ENCODE assay signal across 8 cellular contexts in genomic region chr2:47310801-47311560, GRCh38. TPM values are rescaled to one million over a fixed set of nuclear protein-coding genes. Genes with fewer than 3 reads are reported as not detected.
A peak's percentile ranks its signal among the peaks of the same experiment; 100 is the strongest.
DNase-seq lines count a peak whose midpoint lies in the region; ATAC-seq, FAIRE-seq and TF ChIP-seq lines count a peak whose summit lies in the region.

No MANE protein-coding gene starts in this region.

- peak overlapping the region; percentile 45 for H3K4ac ChIP-seq in IMR-90 (ENCODE audit: low read depth, low read length)

- H2AK5ac ChIP-seq in IMR-90 (ENCODE audit: low read depth, low read length), result peak overlapping the region; percentile 90

- peak overlapping the region; percentile 50; the same call in 1 of the 2 replicates for H4K91ac ChIP-seq in IMR-90 (ENCODE audit: insufficient read depth, low read depth, low read length)

- H3K56ac ChIP-seq in IMR-90 (ENCODE audit: extremely low read depth, insufficient read depth, low read length), result no peak overlapping the region

- no peak for DNase-seq in IMR-90
- peak; percentile 75 to 96 (median 88) for DNase-seq in head of caudate nucleus
- peak; percentile 72 for DNase-seq in small intestine
- DNase-seq in NOMO-1 (lab: John Stamatoyannopoulos, UW; ENCODE audit: unreplicated experiment in 2 of 2), result no peak
- DNase-seq in prostate gland (ENCODE audit: low spot score), result no peak
- no peak for DNase-seq in NCI-H446 (lab: John Stamatoyannopoulos, UW)

- in situ Hi-C loops in IMR-90 (cut with MboI; ENCODE audit: low sequenced_read_pairs), result no loop called here

- no peak for TF ChIP-seq RAD21 in IMR-90 (IDR thresholded peaks at IDR 0.05; ENCODE audit: low read length)

- peak overlapping the region; percentile 71; the same call in 1 of the 2 replicates for H3K18ac ChIP-seq in IMR-90 (ENCODE audit: low read depth, low read length)

- H3K27me3 ChIP-seq in BLaER1 treated with 17β-estradiol and CSF1 and Interleukin-3, amounts not matched to agents 10 nM and 100 nM, result no peaks in the 10 kb centered on the region
- H3K27me3 ChIP-seq in IMR-90 (ENCODE audit: control insufficient read depth, insufficient read depth, low read length) (no peaks in the 10 kb centered on the region), small intestine (ENCODE audit: control insufficient read depth in 2 of 2, insufficient read depth in 2 of 2, low read length in 2 of 2) (no peaks in the 10 kb centered on the region), prostate gland (replicated peaks; ENCODE audit: insufficient read depth) (no peaks in the 10 kb centered on the region)

- peak; percentile 9 for ATAC-seq in GM21515 (IDR thresholded peaks at IDR 0.05; ENCODE audit: unreplicated experiment)
- ATAC-seq in IMR-90 (ENCODE audit: low read depth), result no peak; the same call in 1 of the 2 replicates

- no CpG with 5 or more reads among the region's 13 CpGs for WGBS in IMR-90 (ENCODE audit: extremely low coverage in 2 of 2, insufficient read length in 1 of 2), 2 experiments
- WGBS in small intestine, 3 donors, result 24 to 46% (median 32%) methylated on average over 13 of the region's 13 CpGs
- WGBS in prostate gland, result 48% methylated on average over 12 of the region's 13 CpGs

- peak overlapping the region; percentile 34 to 92 (median 85); a peak in 21 of 22 replicates for H3K27ac ChIP-seq in BLaER1 treated with 17β-estradiol and CSF1 and Interleukin-3, amounts not matched to agents 10 nM and 100 nM
- H3K27ac ChIP-seq in IMR-90 (ENCODE audit: insufficient read depth, low read length), result no peak overlapping the region
- H3K27ac ChIP-seq in small intestine (ENCODE audit: low read depth in 1 of 2, low read length in 1 of 2), result peak overlapping the region; percentile 90 to 92
- no peak overlapping the region for H3K27ac ChIP-seq in prostate gland

- peak overlapping the region in 8 of 10 experiments; percentile 0 to 55 (median 26); a peak in 13 of 20 replicates for H3K4me3 ChIP-seq in BLaER1 treated with 17β-estradiol and CSF1 and Interleukin-3, amounts not matched to agents 10 nM and 100 nM
- H3K4me3 ChIP-seq in IMR-90 (ENCODE audit: insufficient read depth, low read depth, low read length) (no peak overlapping the region), small intestine (ENCODE audit: low read depth in 1 of 2, low read length in 2 of 2) (no peak overlapping the region), prostate gland (no peak overlapping the region)

- H2AK9ac ChIP-seq in IMR-90 (replicated peaks; ENCODE audit: low read depth, low read length, poor library complexity), result no peak overlapping the region

- FAIRE-seq in small intestine (lab: Jason Lieb, UNC), result no peak

- TF ChIP-seq CTCF in IMR-90 (conservative IDR thresholded peaks at IDR 0.05; ENCODE audit: low read depth, low read length) (no peak), prostate gland (IDR thresholded peaks at IDR 0.05) (no peak)

- dilution Hi-C loops in IMR-90 (cut with HindIII; ENCODE audit: low sequenced_read_pairs, unreplicated experiment), result no loop called here

- peak overlapping the region; percentile 31; the same call in 1 of the 2 replicates for H2BK20ac ChIP-seq in IMR-90 (ENCODE audit: low read depth, low read length)

- peaks cover 33 to 80% (median 53%) of the 10 kb centered on the region in 10 experiments for H3K4me1 ChIP-seq in BLaER1 treated with 17β-estradiol and CSF1 and Interleukin-3, amounts not matched to agents 10 nM and 100 nM
- H3K4me1 ChIP-seq in IMR-90 (ENCODE audit: control insufficient read depth, insufficient read depth, low read length), result peaks cover 17% of the 10 kb centered on the region
- peaks cover 5 to 18% of the 10 kb centered on the region in 2 donors for H3K4me1 ChIP-seq in small intestine (ENCODE audit: control insufficient read depth in 2 of 2, insufficient read depth in 1 of 2, low read depth in 1 of 2, low read length in 1 of 2)
- H3K4me1 ChIP-seq in prostate gland (replicated peaks), result no peaks in the 10 kb centered on the region

- H2BK5ac ChIP-seq in IMR-90 (ENCODE audit: low read depth, low read length, poor library complexity, severe bottlenecking), result no peak overlapping the region

- H3K9me1 ChIP-seq in IMR-90 (ENCODE audit: insufficient read depth, low read length), result peaks cover 10% of the 10 kb centered on the region; the same call in 1 of the 2 replicates

- no TSS peak for BruUV-seq in IMR-90 (replicated peaks; lab: Mats Ljungman, UMichigan)

- H3K36me3 ChIP-seq in BLaER1 treated with 17β-estradiol and CSF1 and Interleukin-3, amounts not matched to agents 10 nM and 100 nM, result no peaks in the 10 kb centered on the region
- H3K36me3 ChIP-seq in IMR-90 (ENCODE audit: control insufficient read depth, insufficient read depth, low read length), result no peaks in the 10 kb centered on the region
- no peaks in the 10 kb centered on the region for H3K36me3 ChIP-seq in small intestine (ENCODE audit: control insufficient read depth in 2 of 2, insufficient read depth in 2 of 2, low read length in 2 of 2)
- no peaks in the 10 kb centered on the region for H3K36me3 ChIP-seq in prostate gland

- no peak overlapping the region for H3K14ac ChIP-seq in IMR-90 (replicated peaks; ENCODE audit: low read depth, low read length)

- POLR2A ChIA-PET in IMR-90 (lab: Charles Lee; ENCODE audit: unreplicated experiment), result no interaction called here

- intact Hi-C loops in IMR-90 (cut with micrococcal nuclease), result no loop called here
- intact Hi-C loops in head of caudate nucleus (cut with DNase I), result loop anchor here (5.0 kb wide), 1 partner anchor 39 kb away; no protein-coding TSS in a partner anchor
- intact Hi-C loops in prostate gland (cut with DNase I), result no loop called here

- H4K5ac ChIP-seq in IMR-90 (ENCODE audit: low read depth, low read length), result no peak overlapping the region

- H4K8ac ChIP-seq in IMR-90 (ENCODE audit: low read depth in 2 of 2, low read length in 2 of 2), result no peak overlapping the region

- H3K23ac ChIP-seq in IMR-90 (ENCODE audit: low read depth, low read length), result no peak overlapping the region; the same call in 1 of the 2 replicates

- H2BK15ac ChIP-seq in IMR-90 (ENCODE audit: low read depth, low read length), result peak overlapping the region; percentile 48; the same call in 2 of the 3 replicates

- H3K4me2 ChIP-seq in BLaER1 treated with 17β-estradiol and CSF1 and Interleukin-3, amounts not matched to agents 10 nM and 100 nM, result peak overlapping the region; percentile 80 to 94 (median 88)
- H3K4me2 ChIP-seq in IMR-90 (ENCODE audit: low read depth, low read length), result no peak overlapping the region

- H3K9ac ChIP-seq in BLaER1 treated with 17β-estradiol and CSF1 and Interleukin-3, amounts not matched to agents 10 nM and 100 nM, result peak overlapping the region in 10 of 11 experiments; percentile 40 to 78 (median 72); a peak in 20 of 22 replicates
- no peak overlapping the region for H3K9ac ChIP-seq in IMR-90 (ENCODE audit: low read depth, low read length)

- peaks cover 0 to 3% of the 10 kb centered on the region in 2 experiments; a peak in 1 of 4 replicates for H3K79me1 ChIP-seq in IMR-90 (ENCODE audit: low read depth in 1 of 2, low read length in 2 of 2)

- H3K9me3 ChIP-seq in BLaER1 treated with 17β-estradiol and CSF1 and Interleukin-3, amounts not matched to agents 10 nM and 100 nM (replicated peaks in 1 of 11), result peaks cover 7 to 15% (median 12%) of the 10 kb centered on the region in 11 experiments; a peak in 18 of 22 replicates
- no peaks in the 10 kb centered on the region for H3K9me3 ChIP-seq in IMR-90 (ENCODE audit: control insufficient read depth, insufficient read depth, low read length)
- H3K9me3 ChIP-seq in small intestine (ENCODE audit: control insufficient read depth, low read depth), result no peaks in the 10 kb centered on the region
- H3K9me3 ChIP-seq in prostate gland, result no peaks in the 10 kb centered on the region

- peak overlapping the region; percentile 64 for H2AFZ ChIP-seq in IMR-90 (replicated peaks; ENCODE audit: low read length, poor library complexity)

- CTCF ChIA-PET in IMR-90 (lab: Yijun Ruan, JAX), result no interaction called here

- TF ChIP-seq POLR2A in IMR-90 (IDR thresholded peaks at IDR 0.05; ENCODE audit: low read depth, low read length) (no peak), prostate gland (IDR thresholded peaks at IDR 0.05) (no peak)

- H2BK120ac ChIP-seq in IMR-90 (ENCODE audit: low read depth, low read length), result peak overlapping the region; percentile 53; the same call in 1 of the 2 replicates

- H4K20me1 ChIP-seq in BLaER1 treated with 17β-estradiol and CSF1 and Interleukin-3, amounts not matched to agents 10 nM and 100 nM, result no peaks in the 10 kb centered on the region
- no peaks in the 10 kb centered on the region for H4K20me1 ChIP-seq in IMR-90 (ENCODE audit: insufficient read depth, low read length)

TF ChIP-seq in IMR-90, 13 proteins besides CTCF, POLR2A, EP300 and RAD21:
- TF ChIP-seq MXI1 (IDR thresholded peaks at IDR 0.05; ENCODE audit: borderline replicate concordance, low read depth, low read length), result no peak

RNA-seq across cellular contexts. Expression of gene EPCAM, which starts 58.1 kb away (rescaled TPM):
- total RNA-seq in IMR-90 (2012; rRNA removed) (0.18 and 0.28 TPM in 2 replicates), prostate gland (10 to 100 TPM; 38.8 to 59.9 TPM)
- polyA plus RNA-seq in IMR-90 (2012; rRNA removed) (0.09 and 0.27 TPM in 2 replicates), small intestine (100 to 1,000 TPM; 580 to 727 (median 671) TPM)
- polyA plus RNA-seq in IMR-90 (2012; cell fraction: cytosol; rRNA removed), result 0.05 TPM in 1 of 2 replicates, not detected in the other
- polyA plus RNA-seq in IMR-90 (2012; cell fraction: nucleus; rRNA removed; ENCODE audit: low replicate concordance), result not detected in 2 replicates

Comparison
In these comparisons a context has a peak if more than half of its experiments do, and no peak if none do; other contexts are left out.
1. H3K27ac ChIP-seq: peak in BLaER1 treated with 17β-estradiol and CSF1 and Interleukin-3, amounts not matched to agents 10 nM and 100 nM (11 of 11) and small intestine (2 of 2); none in IMR-90 (single experiment) and prostate gland (0 of 2).
2. H3K4me3 ChIP-seq: peak in BLaER1 treated with 17β-estradiol and CSF1 and Interleukin-3, amounts not matched to agents 10 nM and 100 nM (8 of 10); none in IMR-90 (single experiment), small intestine (0 of 2) and prostate gland (0 of 2).
3. DNase-seq: peak in head of caudate nucleus (42 of 42) and small intestine (single experiment); none in IMR-90 (single experiment), NOMO-1 (0 of 2), prostate gland (single experiment) and NCI-H446 (0 of 2).
4. RNA of gene EPCAM, which starts 58.1 kb away (total RNA-seq): 38.8 to 59.9 TPM in prostate gland; 0.18 to 0.28 TPM in IMR-90; every median in the first group is over 10 times any median in the second.